ENCODE assay signal across 8 cellular contexts in the genomic region with DNA sequence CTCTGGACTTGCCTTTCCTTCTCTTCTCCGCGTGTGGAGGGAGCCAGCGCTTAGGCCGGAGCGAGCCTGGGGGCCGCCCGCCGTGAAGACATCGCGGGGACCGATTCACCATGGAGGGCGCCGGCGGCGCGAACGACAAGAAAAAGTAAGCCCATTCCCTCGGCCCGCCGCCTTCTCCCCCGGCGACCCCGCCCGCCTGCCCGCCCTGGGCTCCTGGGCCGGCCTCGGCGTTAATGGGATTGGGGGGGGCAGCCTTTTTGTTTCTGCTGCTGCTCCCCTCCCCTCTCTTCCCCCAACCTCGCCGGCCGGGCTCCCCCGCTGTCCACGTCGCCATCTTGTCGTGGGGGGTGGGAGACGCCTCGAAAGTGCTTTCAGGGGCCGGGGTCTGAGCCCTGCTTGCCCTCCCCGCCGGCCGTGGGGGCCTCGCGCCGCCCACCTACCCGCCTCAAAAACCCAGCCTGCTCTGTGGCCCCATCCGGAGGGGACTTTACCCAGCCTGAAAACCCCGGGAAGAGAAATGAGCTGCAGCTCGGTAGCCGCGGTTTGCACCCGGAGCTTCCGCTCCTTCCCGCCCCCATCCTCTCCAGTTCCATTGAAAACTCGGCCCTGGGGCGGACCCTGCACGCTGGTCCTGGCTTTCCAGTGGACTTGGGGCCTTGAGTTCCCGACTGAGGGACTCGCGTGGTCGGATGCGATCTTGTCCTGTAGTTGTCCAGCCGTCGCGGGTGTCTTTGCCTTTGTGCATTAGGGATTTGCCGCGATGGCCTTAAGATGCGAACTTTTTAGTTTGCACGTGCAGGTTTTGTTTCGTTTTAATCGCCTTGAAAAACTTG. TPM values are rescaled to one million over a fixed set of nuclear protein-coding genes. Genes with fewer than 3 reads are reported as not detected.
A peak's percentile ranks its signal among the peaks of the same experiment; 100 is the strongest.
DNase-seq lines count a peak whose midpoint lies in the region; ATAC-seq and TF ChIP-seq lines count a peak whose summit lies in the region.

No MANE protein-coding gene starts in this region.

- H3K9me3 Mint-ChIP-seq in activated CD8-positive, alpha-beta T cell treated with anti-CD3 and anti-CD28 coated beads for 36 hours, result no peaks in the 10 kb centered on the region

- H3K4me1 Mint-ChIP-seq in activated CD8-positive, alpha-beta T cell treated with anti-CD3 and anti-CD28 coated beads for 36 hours (ENCODE audit: low read depth), result peaks cover 47% of the 10 kb centered on the region

- CTCF ChIA-PET in activated CD8-positive, alpha-beta T cell treated with anti-CD3 and anti-CD28 coated beads for 36 hours (lab: Charles Lee), result interaction anchor here (1.0 to 1.4 kb wide), 3 partner anchors 13 to 239 kb away, joined by 3 to 4 read pairs (median 3); no protein-coding TSS in a partner anchor

- H2BK120ac ChIP-seq in mesenchymal stem cell (ENCODE audit: low read depth, low read length), result peak overlapping the region; percentile 95

- H3K36me3 ChIP-seq in effector memory CD4-positive, alpha-beta T cell (ENCODE audit: control insufficient read depth, insufficient read depth, low read length), result no peaks in the 10 kb centered on the region
- peaks cover 0 to 14% of the 10 kb centered on the region in 2 experiments for H3K36me3 ChIP-seq in mesenchymal stem cell (ENCODE audit: control insufficient read depth in 1 of 2, insufficient read depth in 2 of 2, low read depth in 1 of 2, low read length in 2 of 2)

- H4K8ac ChIP-seq in mesenchymal stem cell (ENCODE audit: low read length), result peak overlapping the region; percentile 91

- POLR2A ChIA-PET in activated CD8-positive, alpha-beta T cell treated with anti-CD3 and anti-CD28 coated beads for 36 hours (lab: Charles Lee), result interaction anchor here (0.6 to 2.0 kb wide), 18 partner anchors 10 to 306 kb away, joined by 3 to 16 read pairs (median 4); no protein-coding TSS in a partner anchor

- H3K4me1 ChIP-seq in effector memory CD4-positive, alpha-beta T cell (ENCODE audit: control insufficient read depth, insufficient read depth, low read length, poor library complexity, severe bottlenecking), result peaks cover 14% of the 10 kb centered on the region
- H3K4me1 ChIP-seq in mesenchymal stem cell (ENCODE audit: control insufficient read depth, insufficient read depth, low read depth, low read length), result peaks cover 4% of the 10 kb centered on the region

- H2BK5ac ChIP-seq in mesenchymal stem cell (ENCODE audit: low read depth, low read length, poor library complexity, severe bottlenecking), result peak overlapping the region; percentile 97

- peak overlapping the region; percentile 97 to 99 for H3K4ac ChIP-seq in mesenchymal stem cell (ENCODE audit: low read depth in 1 of 2, low read length in 2 of 2)

- H3K9ac ChIP-seq in mesenchymal stem cell (ENCODE audit: low read length), result peak overlapping the region; percentile 99

- no peak overlapping the region for H2AFZ ChIP-seq in mesenchymal stem cell (ENCODE audit: low read depth, low read length)

- peak overlapping the region; percentile 98 for H3K4me3 Mint-ChIP-seq in activated CD8-positive, alpha-beta T cell treated with anti-CD3 and anti-CD28 coated beads for 36 hours

- peak; percentile 4 for ATAC-seq in HG03139 (IDR thresholded peaks at IDR 0.05; ENCODE audit: unreplicated experiment)
- ATAC-seq in activated CD8-positive, alpha-beta T cell treated with anti-CD3 and anti-CD28 coated beads for 36 hours, result peak; percentile 17

- no peak overlapping the region for H3K4me2 ChIP-seq in mesenchymal stem cell (ENCODE audit: low read length, poor library complexity, severe bottlenecking)

- H3K4me3 ChIP-seq in effector memory CD4-positive, alpha-beta T cell (ENCODE audit: insufficient read depth, low read depth, low read length, poor library complexity, severe bottlenecking), result peak overlapping the region; percentile 97
- H3K4me3 ChIP-seq in mesenchymal stem cell (ENCODE audit: insufficient read depth in 1 of 2, low read depth in 1 of 2, low read length in 2 of 2), result peak overlapping the region; percentile 74 to 96

- H3K27me3 Mint-ChIP-seq in activated CD8-positive, alpha-beta T cell treated with anti-CD3 and anti-CD28 coated beads for 36 hours, result peaks cover 1% of the 10 kb centered on the region

- peak overlapping the region; percentile 22 to 93 for H3K14ac ChIP-seq in mesenchymal stem cell (ENCODE audit: low read length in 2 of 2)

- H3K27ac ChIP-seq in effector memory CD4-positive, alpha-beta T cell (ENCODE audit: insufficient read depth, low read length, poor library complexity, severe bottlenecking), result peak overlapping the region; percentile 90
- H3K27ac ChIP-seq in mesenchymal stem cell (ENCODE audit: low read length, poor library complexity, severe bottlenecking), result peak overlapping the region; percentile 95

- H3K23ac ChIP-seq in mesenchymal stem cell (ENCODE audit: low read length in 2 of 2), result peak overlapping the region; percentile 67 to 98

- H3K79me1 ChIP-seq in mesenchymal stem cell (replicated peaks; ENCODE audit: low read length, poor library complexity, severe bottlenecking), result peaks cover 5% of the 10 kb centered on the region

- peak overlapping the region in 1 of 2 experiments; percentile 67 for H2BK12ac ChIP-seq in mesenchymal stem cell (ENCODE audit: low read length in 2 of 2)

- no peaks in the 10 kb centered on the region for H3K27me3 ChIP-seq in effector memory CD4-positive, alpha-beta T cell (replicated peaks; ENCODE audit: control insufficient read depth, insufficient read depth, low read length, poor library complexity, severe bottlenecking)
- no peaks in the 10 kb centered on the region for H3K27me3 ChIP-seq in mesenchymal stem cell (ENCODE audit: control insufficient read depth in 1 of 2, insufficient read depth in 1 of 2, low read length in 2 of 2)

- peak overlapping the region; percentile 87 for H2AK5ac ChIP-seq in mesenchymal stem cell (ENCODE audit: low read length, severe bottlenecking)

- peak; percentile 48 for DNase-seq in NCI-H2196 (lab: John Stamatoyannopoulos, UW; ENCODE audit: unreplicated experiment)
- no peak for DNase-seq in NCI-H2196 treated with DMSO at 0.1 percent for 48 hours (lab: John Stamatoyannopoulos, UW; ENCODE audit: unreplicated experiment)
- peak; percentile 74 for DNase-seq in NCI-H748 treated with DMSO at 0.1 percent for 48 hours (lab: John Stamatoyannopoulos, UW)
- peak; percentile 71 for DNase-seq in activated CD8-positive, alpha-beta T cell treated with anti-CD3 and anti-CD28 coated beads for 36 hours
- DNase-seq in effector memory CD4-positive, alpha-beta T cell, result peak; percentile 21 to 33 (median 30)
- peak; percentile 66 for DNase-seq in mesenchymal stem cell
- DNase-seq in stimulated activated CD8-positive, alpha-beta memory T cell treated with anti-CD3 and anti-CD28 coated beads, Interleukin-15, amount 100 ng/mL, for 24 hours (ENCODE audit: low read depth), result peak; percentile 25

- peaks cover 46% of the 10 kb centered on the region for H3K36me3 Mint-ChIP-seq in activated CD8-positive, alpha-beta T cell treated with anti-CD3 and anti-CD28 coated beads for 36 hours (ENCODE audit: low read depth)

- intact Hi-C loops in activated CD8-positive, alpha-beta T cell treated with anti-CD3 and anti-CD28 coated beads for 36 hours (cut with micrococcal nuclease), result loop anchor here (1.0 to 10.0 kb wide), 5 partner anchors 34 to 371 kb away; a partner anchor contains a TSS

- H3K9me3 ChIP-seq in effector memory CD4-positive, alpha-beta T cell (ENCODE audit: control insufficient read depth, low read length), result no peaks in the 10 kb centered on the region
- no peaks in the 10 kb centered on the region for H3K9me3 ChIP-seq in mesenchymal stem cell (ENCODE audit: control insufficient read depth, low read length)

- no peak for TF ChIP-seq CTCF in activated CD8-positive, alpha-beta T cell treated with anti-CD3 and anti-CD28 coated beads for 36 hours (IDR thresholded peaks at IDR 0.05)

- peak overlapping the region; percentile 97 for H2BK15ac ChIP-seq in mesenchymal stem cell (ENCODE audit: low read depth, poor library complexity, severe bottlenecking)

- peak overlapping the region; percentile 77 for H4K91ac ChIP-seq in mesenchymal stem cell (ENCODE audit: low read length)

- peak overlapping the region; percentile 96 for H3K27ac Mint-ChIP-seq in activated CD8-positive, alpha-beta T cell treated with anti-CD3 and anti-CD28 coated beads for 36 hours

- WGBS in mesenchymal stem cell, result under 1% methylated on average over 62 of the region's 70 CpGs

- peak overlapping the region; percentile 90 to 99 for H3K18ac ChIP-seq in mesenchymal stem cell (ENCODE audit: low read depth in 1 of 2, low read length in 2 of 2)

RNA-seq across cellular contexts. Expression of a gene that starts 0.6 kb away (rescaled TPM):
- 100 to 1,000 TPM; 133 to 140 TPM for total RNA-seq in activated CD8-positive, alpha-beta T cell treated with anti-CD3 and anti-CD28 coated beads for 36 hours
- polyA plus RNA-seq in mesenchymal stem cell (2013, experiment 1 of 2), result 346 TPM
- 339 TPM for polyA plus RNA-seq in mesenchymal stem cell (2013, experiment 2 of 2)
